ENCODE assay signal across 1 cellular context in the genomic region with DNA sequence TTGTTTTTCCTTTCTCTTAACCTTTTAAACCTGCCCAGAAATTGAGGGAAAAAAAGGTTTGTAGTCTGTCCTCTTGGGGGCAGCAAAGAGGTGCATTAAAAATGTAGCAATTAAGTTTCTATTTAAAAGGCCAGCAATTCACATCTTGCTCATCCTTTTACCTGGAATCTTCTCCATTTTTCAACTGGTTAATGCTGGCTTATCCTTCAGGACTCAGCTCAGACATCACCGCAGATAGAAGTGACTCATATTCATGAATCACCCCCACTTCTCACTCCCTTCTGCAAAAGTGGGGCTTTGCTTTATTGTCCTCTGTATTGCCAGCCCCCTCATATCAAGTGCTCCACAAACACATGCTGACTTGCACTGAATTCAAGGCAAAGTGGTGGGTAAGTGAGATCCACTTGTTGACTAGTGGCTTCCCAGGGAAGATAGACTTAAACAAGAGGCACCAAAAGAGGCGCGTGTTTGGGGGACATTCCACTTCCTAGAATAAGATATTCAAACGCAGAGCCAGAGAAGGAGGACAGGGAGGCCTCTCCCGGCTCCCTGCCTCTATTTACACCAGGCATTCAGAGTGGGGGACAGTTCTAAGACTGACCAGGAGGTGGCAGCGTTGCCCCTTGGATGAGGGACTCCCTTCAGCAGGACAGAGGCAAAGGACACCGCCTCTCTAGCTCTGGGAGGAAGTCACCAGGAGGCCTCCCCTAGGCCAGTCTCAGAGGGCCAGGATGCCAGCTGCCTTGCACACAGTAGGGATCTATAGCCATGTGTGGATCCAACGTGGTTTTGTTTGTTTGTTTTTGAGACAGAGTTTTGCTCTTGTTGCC.
TF ChIP-seq lines count a peak whose summit lies in the region.

No MANE protein-coding gene starts in this region.

TF ChIP-seq in HepG2, 621 proteins besides CTCF, POLR2A, EP300 and RAD21 (continued from another document and continues in another):
- no peak for TF ChIP-seq HNF1A (IDR thresholded peaks at IDR 0.05; ENCODE audit: low read depth)
- TF ChIP-seq HNF1A (CRISPR knock-in tag; IDR thresholded peaks at IDR 0.05; ENCODE audit: borderline replicate concordance) = no peak
- peak; percentile 46; the same call in 1 of the 2 replicates for TF ChIP-seq IKZF5 (CRISPR knock-in tag; IDR thresholded peaks at IDR 0.05)
- TF ChIP-seq, protein P1, sequence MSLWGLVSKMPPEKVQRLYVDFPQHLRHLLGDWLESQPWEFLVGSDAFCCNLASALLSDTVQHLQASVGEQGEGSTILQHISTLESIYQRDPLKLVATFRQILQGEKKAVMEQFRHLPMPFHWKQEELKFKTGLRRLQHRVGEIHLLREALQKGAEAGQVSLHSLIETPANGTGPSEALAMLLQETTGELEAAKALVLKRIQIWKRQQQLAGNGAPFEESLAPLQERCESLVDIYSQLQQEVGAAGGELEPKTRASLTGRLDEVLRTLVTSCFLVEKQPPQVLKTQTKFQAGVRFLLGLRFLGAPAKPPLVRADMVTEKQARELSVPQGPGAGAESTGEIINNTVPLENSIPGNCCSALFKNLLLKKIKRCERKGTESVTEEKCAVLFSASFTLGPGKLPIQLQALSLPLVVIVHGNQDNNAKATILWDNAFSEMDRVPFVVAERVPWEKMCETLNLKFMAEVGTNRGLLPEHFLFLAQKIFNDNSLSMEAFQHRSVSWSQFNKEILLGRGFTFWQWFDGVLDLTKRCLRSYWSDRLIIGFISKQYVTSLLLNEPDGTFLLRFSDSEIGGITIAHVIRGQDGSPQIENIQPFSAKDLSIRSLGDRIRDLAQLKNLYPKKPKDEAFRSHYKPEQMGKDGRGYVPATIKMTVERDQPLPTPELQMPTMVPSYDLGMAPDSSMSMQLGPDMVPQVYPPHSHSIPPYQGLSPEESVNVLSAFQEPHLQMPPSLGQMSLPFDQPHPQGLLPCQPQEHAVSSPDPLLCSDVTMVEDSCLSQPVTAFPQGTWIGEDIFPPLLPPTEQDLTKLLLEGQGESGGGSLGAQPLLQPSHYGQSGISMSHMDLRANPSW (CRISPR knock-in tag; IDR thresholded peaks at IDR 0.05; ENCODE audit: borderline replicate concordance) = 0 out of 2 replicates have a peak, but pooled peaks have one; percentile 40
- no peak for TF ChIP-seq NFE2 (CRISPR knock-in tag; IDR thresholded peaks at IDR 0.05)
- no peak for TF ChIP-seq SMAD3 (CRISPR knock-in tag; IDR thresholded peaks at IDR 0.05)
- TF ChIP-seq ZC3H13 (CRISPR knock-in tag; IDR thresholded peaks at IDR 0.05) = no peak
- TF ChIP-seq NONO (IDR thresholded peaks at IDR 0.05) = no peak
- TF ChIP-seq NONO (CRISPR knock-in tag; conservative IDR thresholded peaks at IDR 0.05) = no peak
- no peak for TF ChIP-seq ZNF143 (CRISPR knock-in tag; IDR thresholded peaks at IDR 0.05)
- TF ChIP-seq BRF2 (CRISPR knock-in tag; IDR thresholded peaks at IDR 0.05) = no peak
- TF ChIP-seq, protein P2, sequence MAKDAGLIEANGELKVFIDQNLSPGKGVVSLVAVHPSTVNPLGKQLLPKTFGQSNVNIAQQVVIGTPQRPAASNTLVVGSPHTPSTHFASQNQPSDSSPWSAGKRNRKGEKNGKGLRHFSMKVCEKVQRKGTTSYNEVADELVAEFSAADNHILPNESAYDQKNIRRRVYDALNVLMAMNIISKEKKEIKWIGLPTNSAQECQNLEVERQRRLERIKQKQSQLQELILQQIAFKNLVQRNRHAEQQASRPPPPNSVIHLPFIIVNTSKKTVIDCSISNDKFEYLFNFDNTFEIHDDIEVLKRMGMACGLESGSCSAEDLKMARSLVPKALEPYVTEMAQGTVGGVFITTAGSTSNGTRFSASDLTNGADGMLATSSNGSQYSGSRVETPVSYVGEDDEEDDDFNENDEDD (CRISPR knock-in tag; IDR thresholded peaks at IDR 0.05; ENCODE audit: borderline replicate concordance) = no peak
- TF ChIP-seq ERF (CRISPR knock-in tag; IDR thresholded peaks at IDR 0.05) = no peak
- TF ChIP-seq ZKSCAN5 (CRISPR knock-in tag; IDR thresholded peaks at IDR 0.05) = no peak
- no peak for TF ChIP-seq ZSCAN25 (CRISPR knock-in tag; IDR thresholded peaks at IDR 0.05)
- TF ChIP-seq ZNF546 (CRISPR knock-in tag; conservative IDR thresholded peaks at IDR 0.05) = no peak
- TF ChIP-seq HNF4G (IDR thresholded peaks at IDR 0.05; ENCODE audit: borderline replicate concordance, low read depth, low read length) = no peak
- no peak for TF ChIP-seq HNF4G (CRISPR knock-in tag; IDR thresholded peaks at IDR 0.05; ENCODE audit: borderline replicate concordance, low read depth)
- no peak for TF ChIP-seq STAT5B (CRISPR knock-in tag; IDR thresholded peaks at IDR 0.05)
- TF ChIP-seq BCLAF1 (IDR thresholded peaks at IDR 0.05) = no peak
- no peak for TF ChIP-seq ZNF180 (CRISPR knock-in tag; IDR thresholded peaks at IDR 0.05; ENCODE audit: borderline replicate concordance, low read depth)
- TF ChIP-seq, protein P3, sequence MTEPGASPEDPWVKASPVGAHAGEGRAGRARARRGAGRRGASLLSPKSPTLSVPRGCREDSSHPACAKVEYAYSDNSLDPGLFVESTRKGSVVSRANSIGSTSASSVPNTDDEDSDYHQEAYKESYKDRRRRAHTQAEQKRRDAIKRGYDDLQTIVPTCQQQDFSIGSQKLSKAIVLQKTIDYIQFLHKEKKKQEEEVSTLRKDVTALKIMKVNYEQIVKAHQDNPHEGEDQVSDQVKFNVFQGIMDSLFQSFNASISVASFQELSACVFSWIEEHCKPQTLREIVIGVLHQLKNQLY (CRISPR knock-in tag; IDR thresholded peaks at IDR 0.05) = no peak
- no peak for TF ChIP-seq ZFP90 (CRISPR knock-in tag; IDR thresholded peaks at IDR 0.05; ENCODE audit: borderline replicate concordance)
- 0 out of 2 replicates have a peak, but pooled peaks have one; percentile 31 for TF ChIP-seq ELF3 (CRISPR knock-in tag; IDR thresholded peaks at IDR 0.05)
- TF ChIP-seq SMAD1 (CRISPR knock-in tag; IDR thresholded peaks at IDR 0.05; ENCODE audit: borderline replicate concordance, low read depth) = no peak
- TF ChIP-seq, protein P4, sequence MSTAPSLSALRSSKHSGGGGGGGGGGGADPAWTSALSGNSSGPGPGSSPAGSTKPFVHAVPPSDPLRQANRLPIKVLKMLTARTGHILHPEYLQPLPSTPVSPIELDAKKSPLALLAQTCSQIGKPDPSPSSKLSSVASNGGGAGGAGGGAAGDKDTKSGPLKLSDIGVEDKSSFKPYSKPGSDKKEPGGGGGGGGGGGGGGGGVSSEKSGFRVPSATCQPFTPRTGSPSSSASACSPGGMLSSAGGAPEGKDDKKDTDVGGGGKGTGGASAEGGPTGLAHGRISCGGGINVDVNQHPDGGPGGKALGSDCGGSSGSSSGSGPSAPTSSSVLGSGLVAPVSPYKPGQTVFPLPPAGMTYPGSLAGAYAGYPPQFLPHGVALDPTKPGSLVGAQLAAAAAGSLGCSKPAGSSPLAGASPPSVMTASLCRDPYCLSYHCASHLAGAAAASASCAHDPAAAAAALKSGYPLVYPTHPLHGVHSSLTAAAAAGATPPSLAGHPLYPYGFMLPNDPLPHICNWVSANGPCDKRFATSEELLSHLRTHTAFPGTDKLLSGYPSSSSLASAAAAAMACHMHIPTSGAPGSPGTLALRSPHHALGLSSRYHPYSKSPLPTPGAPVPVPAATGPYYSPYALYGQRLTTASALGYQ (CRISPR knock-in tag; IDR thresholded peaks at IDR 0.05) = no peak
- TF ChIP-seq SETDB1 (CRISPR knock-in tag; IDR thresholded peaks at IDR 0.05; ENCODE audit: borderline replicate concordance) = no peak
- no peak for TF ChIP-seq NR2F6 (IDR thresholded peaks at IDR 0.05)
- no peak; the same call in 1 of the 2 replicates for TF ChIP-seq NR2F6 (CRISPR knock-in tag; IDR thresholded peaks at IDR 0.05)
- no peak for TF ChIP-seq DRAP1 (CRISPR knock-in tag; IDR thresholded peaks at IDR 0.05)
- TF ChIP-seq RFXANK (CRISPR knock-in tag; IDR thresholded peaks at IDR 0.05) = no peak
- no peak for TF ChIP-seq NFE2L1 (CRISPR knock-in tag; IDR thresholded peaks at IDR 0.05; ENCODE audit: borderline replicate concordance)
- no peak for TF ChIP-seq PAX8 (CRISPR knock-in tag; IDR thresholded peaks at IDR 0.05; ENCODE audit: borderline replicate concordance)
- TF ChIP-seq GPN1 (CRISPR knock-in tag; IDR thresholded peaks at IDR 0.05; ENCODE audit: borderline replicate concordance) = no peak
- TF ChIP-seq, protein P5, sequence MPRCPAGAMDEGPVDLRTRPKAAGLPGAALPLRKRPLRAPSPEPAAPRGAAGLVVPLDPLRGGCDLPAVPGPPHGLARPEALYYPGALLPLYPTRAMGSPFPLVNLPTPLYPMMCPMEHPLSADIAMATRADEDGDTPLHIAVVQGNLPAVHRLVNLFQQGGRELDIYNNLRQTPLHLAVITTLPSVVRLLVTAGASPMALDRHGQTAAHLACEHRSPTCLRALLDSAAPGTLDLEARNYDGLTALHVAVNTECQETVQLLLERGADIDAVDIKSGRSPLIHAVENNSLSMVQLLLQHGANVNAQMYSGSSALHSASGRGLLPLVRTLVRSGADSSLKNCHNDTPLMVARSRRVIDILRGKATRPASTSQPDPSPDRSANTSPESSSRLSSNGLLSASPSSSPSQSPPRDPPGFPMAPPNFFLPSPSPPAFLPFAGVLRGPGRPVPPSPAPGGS (CRISPR knock-in tag; IDR thresholded peaks at IDR 0.05) = no peak
- no peak for TF ChIP-seq HNRNPH1 (optimal IDR thresholded peaks at IDR 0.05; ENCODE audit: low read depth, low read length)
- TF ChIP-seq ZNF776 (CRISPR knock-in tag; IDR thresholded peaks at IDR 0.05) = no peak
- TF ChIP-seq HOXA7 (CRISPR knock-in tag; IDR thresholded peaks at IDR 0.05) = no peak
